ENCODE assay signal across 1 cellular context in the genomic region with DNA sequence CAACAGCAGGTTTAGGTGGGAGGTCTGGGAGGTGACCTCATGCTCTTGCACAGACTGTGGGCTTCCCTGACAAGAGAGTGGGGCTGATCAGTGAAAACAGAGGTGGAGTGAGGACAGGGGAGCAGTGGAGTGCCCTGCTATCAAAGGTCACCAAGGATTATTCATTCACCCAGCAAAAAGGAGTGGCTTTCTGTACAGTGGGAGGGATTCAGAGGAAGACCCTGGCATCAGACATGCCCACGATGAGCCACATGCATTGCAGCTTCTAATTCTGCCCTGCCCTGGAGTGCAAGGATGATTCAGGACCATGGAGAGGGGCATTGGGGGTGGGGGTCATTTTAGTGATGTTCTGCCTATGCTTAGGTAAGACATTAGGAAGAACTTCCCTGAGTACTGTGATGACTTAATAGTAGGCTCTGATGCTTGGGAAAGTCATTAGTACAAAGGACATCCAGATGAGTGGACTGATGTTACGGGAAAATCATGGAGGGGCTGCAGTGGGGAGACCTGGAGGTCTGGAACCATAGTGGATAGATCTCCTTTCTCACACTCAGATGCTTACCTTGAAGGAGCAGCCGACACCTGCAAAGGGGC.
TF ChIP-seq lines count a peak whose summit lies in the region.

No MANE protein-coding gene starts in this region.

TF ChIP-seq in H1, 55 proteins besides CTCF, POLR2A, EP300 and RAD21 (continued from another document):
- TF ChIP-seq, protein P1, sequence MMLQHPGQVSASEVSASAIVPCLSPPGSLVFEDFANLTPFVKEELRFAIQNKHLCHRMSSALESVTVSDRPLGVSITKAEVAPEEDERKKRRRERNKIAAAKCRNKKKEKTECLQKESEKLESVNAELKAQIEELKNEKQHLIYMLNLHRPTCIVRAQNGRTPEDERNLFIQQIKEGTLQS (IDR thresholded peaks at IDR 0.05; ENCODE audit: insufficient read depth, low read depth, low read length): no peak
- TF ChIP-seq, protein P2, sequence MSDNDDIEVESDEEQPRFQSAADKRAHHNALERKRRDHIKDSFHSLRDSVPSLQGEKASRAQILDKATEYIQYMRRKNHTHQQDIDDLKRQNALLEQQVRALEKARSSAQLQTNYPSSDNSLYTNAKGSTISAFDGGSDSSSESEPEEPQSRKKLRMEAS (IDR thresholded peaks at IDR 0.05): 0 out of 2 replicates have a peak, but pooled peaks have one; percentile 22
- TF ChIP-seq KDM1A (IDR thresholded peaks at IDR 0.05; ENCODE audit: borderline replicate concordance, low read length) (peak; percentile 93), SIX5 (IDR thresholded peaks at IDR 0.05; ENCODE audit: low read depth, low read length) (no peak)
